ENCODE assay signal across 14 cellular contexts in the genomic region with DNA sequence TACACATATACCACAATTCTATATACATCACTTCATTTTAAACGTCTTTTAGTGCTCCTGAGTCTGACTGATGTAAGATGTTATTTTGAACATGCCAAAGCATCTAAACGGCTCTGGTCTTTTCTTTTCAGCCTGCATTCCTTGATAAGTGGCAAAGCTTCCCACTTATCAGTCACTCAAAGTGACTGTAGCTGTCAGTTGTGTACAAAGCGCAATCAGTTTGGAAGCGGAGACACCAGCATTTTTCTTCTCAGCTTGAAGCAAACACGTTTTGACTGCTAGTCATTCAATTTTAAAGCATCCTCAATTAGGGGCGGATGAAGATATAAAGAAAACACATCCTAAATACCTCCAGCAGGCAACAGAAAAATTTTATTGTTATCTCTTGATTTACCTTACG.
"Had no signal": no experiment of that assay in that cellular context is flagged by ENCODE, and none has a peak within 500 bp of the region (broad histone marks: within the 10 kb centered on the region; RNA-seq: fewer than 3 reads in every experiment).

No MANE protein-coding gene starts in this region.

- H3K9me3 ChIP-seq: lower lobe of right lung, right atrium auricular region, tibial nerve had no signal

- H3K79me2 ChIP-seq: hepatocyte had no signal

- H3K36me3 ChIP-seq: lower lobe of right lung, right atrium auricular region, tibial nerve had no signal

- DNase-seq: activated CD4-positive, alpha-beta T cell treated with anti-CD3 and anti-CD28 coated beads, Interleukin-2, amount 10 ng/mL, durations not matched to agents 24 days and 14 days; activated CD8-positive, alpha-beta T cell treated with anti-CD3 and anti-CD28 coated beads for 36 hours; activated naive CD4-positive, alpha-beta T cell treated with Interleukin-2 at 50 U/mL for 16 hours; activated naive CD8-positive, alpha-beta T cell treated with anti-CD3 and anti-CD28 coated beads, Interleukin-2, amount 10 ng/mL, durations not matched to agents 7 days and 5 days; activated T-cell treated with anti-CD3 and anti-CD28 coated beads, Interleukin-2, amount 50 U/mL, for 1 hour; amygdala; effector memory CD8-positive, alpha-beta T cell; left cardiac atrium; lower lobe of right lung; occipital lobe had no signal

- H3K4me2 ChIP-seq: hepatocyte had no signal

- H2AFZ ChIP-seq: hepatocyte had no signal

- H3K4me1 ChIP-seq: lower lobe of right lung had no signal

- H3K4me3 ChIP-seq: hepatocyte, lower lobe of right lung, tibial nerve had no signal

- ATAC-seq: activated CD8-positive, alpha-beta T cell treated with anti-CD3 and anti-CD28 coated beads for 36 hours; effector memory CD8-positive, alpha-beta T cell; lower lobe of right lung; natural killer cell treated with Interleukin-12 subunit alpha and Interleukin-12 subunit beta and Interleukin-15 and Interleukin-18, amount 100 ng/mL, for 72 hours had no signal

- H3K27ac ChIP-seq: hepatocyte, lower lobe of right lung, right atrium auricular region, tibial nerve had no signal

- H3K27me3 ChIP-seq: hepatocyte, right atrium auricular region, tibial nerve had no signal
